8 cellular contexts compared by ENCODE assay signal in the genomic region with DNA sequence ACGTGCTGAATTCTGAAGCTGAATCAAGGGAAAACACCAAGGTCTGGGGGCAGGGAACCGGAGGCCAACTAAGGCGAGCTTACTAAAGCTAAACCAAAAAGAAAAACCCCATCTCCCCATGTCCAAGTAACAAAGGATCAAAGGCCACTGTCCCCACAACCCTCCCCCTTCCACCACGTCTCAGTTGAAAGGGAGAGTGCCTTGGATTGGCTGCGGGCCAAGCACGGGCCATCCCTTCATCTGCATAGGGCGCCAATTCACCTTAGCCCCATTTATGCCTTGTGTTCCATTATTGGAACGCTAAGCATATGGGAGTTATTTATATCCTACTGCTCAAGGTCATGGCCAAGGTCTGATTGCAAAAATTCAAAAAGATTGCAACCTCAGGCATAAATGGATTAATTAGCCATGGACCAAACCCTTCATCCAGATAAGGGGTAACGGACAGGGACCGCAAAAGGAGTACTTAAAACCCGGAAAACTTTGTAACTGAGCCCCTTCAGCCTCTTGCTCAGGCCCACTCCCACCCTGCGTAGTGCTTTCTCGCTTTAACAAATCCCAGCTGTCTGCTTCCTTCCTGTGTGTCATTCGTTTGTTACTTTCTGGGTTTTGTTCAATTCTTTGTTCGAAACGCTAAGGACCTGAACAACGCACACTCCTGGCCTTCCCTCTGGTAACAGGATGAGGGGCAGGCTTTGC. TPM values are rescaled to one million over a fixed set of nuclear protein-coding genes. Genes with fewer than 3 reads are reported as not detected.
DNase-seq lines count a peak whose midpoint lies in the region; ATAC-seq, FAIRE-seq and TF ChIP-seq lines count a peak whose summit lies in the region.

No MANE protein-coding gene starts in this region.

- H3K27ac ChIP-seq in OCI-LY7 (ENCODE audit: low read depth, low read length, poor library complexity, severe bottlenecking) (peak overlapping the region; percentile 72), iPS DF 6.9 (ENCODE audit: low read length) (no peak overlapping the region), small intestine (ENCODE audit: low read depth in 1 of 2, low read length in 1 of 2) (peak overlapping the region; percentile 69 to 79)

- ATAC-seq in GM21737 (IDR thresholded peaks at IDR 0.05; ENCODE audit: unreplicated experiment) = peak; percentile 6
- no peak for ATAC-seq in HG02623 (IDR thresholded peaks at IDR 0.05; ENCODE audit: unreplicated experiment)

- H3K9me2 ChIP-seq in OCI-LY7 (ENCODE audit: insufficient read depth, low read length) = no peaks in the 10 kb centered on the region

- POLR2A ChIA-PET in OCI-LY7 (lab: Charles Lee) = interaction anchor here (0.5 to 3.7 kb wide), 11 partner anchors 8 to 241 kb away, joined by 3 to 23 read pairs (median 6); partner anchors contain the start of gene SLC9A5

- H3K4me1 ChIP-seq in OCI-LY7 (ENCODE audit: insufficient read depth, low read length, poor library complexity, severe bottlenecking) (peaks cover 42% of the 10 kb centered on the region), adipocyte (ENCODE audit: control insufficient read depth, insufficient read depth, low read length) (peaks cover 42% of the 10 kb centered on the region), iPS DF 6.9 (ENCODE audit: control insufficient read depth, insufficient read depth, low read length) (no peaks in the 10 kb centered on the region), small intestine (ENCODE audit: control insufficient read depth in 2 of 2, insufficient read depth in 1 of 2, low read depth in 1 of 2, low read length in 1 of 2) (peaks cover 0 to 7% of the 10 kb centered on the region in 2 donors)

- peak overlapping the region; percentile 99 for H3K9ac ChIP-seq in adipocyte (ENCODE audit: low read length)

- no peaks in the 10 kb centered on the region for H3K9me3 ChIP-seq in OCI-LY7 (ENCODE audit: low read length)
- H3K9me3 ChIP-seq in adipocyte (ENCODE audit: control insufficient read depth, low read length) = no peaks in the 10 kb centered on the region
- no peaks in the 10 kb centered on the region for H3K9me3 ChIP-seq in iPS DF 6.9 (ENCODE audit: control insufficient read depth, insufficient read depth, low read length)
- no peaks in the 10 kb centered on the region for H3K9me3 ChIP-seq in small intestine (ENCODE audit: control insufficient read depth, low read depth)

- DNase-seq in AG09309 (ENCODE audit: low read depth) = no peak
- DNase-seq in OCI-LY7 (ENCODE audit: low spot score) = peak; percentile 72
- DNase-seq in adipocyte (ENCODE audit: low read depth) = no peak
- no peak for DNase-seq in iPS DF 6.9 (ENCODE audit: low read depth, low spot score)
- DNase-seq in small intestine = peak; percentile 69
- no peak for DNase-seq in AG08395 (ENCODE audit: low spot score)

- TSS peak; percentile 91 for BruUV-seq in OCI-LY7 (replicated peaks; lab: Mats Ljungman, UMichigan)

- peak overlapping the region; percentile 95 for H3K4me2 ChIP-seq in OCI-LY7 (ENCODE audit: low read length)

- H3K36me3 ChIP-seq in OCI-LY7 (ENCODE audit: insufficient read depth, low read length) = peaks cover 13% of the 10 kb centered on the region
- H3K36me3 ChIP-seq in adipocyte (ENCODE audit: control insufficient read depth, insufficient read depth, low read length, severe bottlenecking) = no peaks in the 10 kb centered on the region
- H3K36me3 ChIP-seq in iPS DF 6.9 (ENCODE audit: control insufficient read depth, insufficient read depth, low read length) = no peaks in the 10 kb centered on the region
- H3K36me3 ChIP-seq in small intestine (ENCODE audit: control insufficient read depth in 2 of 2, insufficient read depth in 2 of 2, low read length in 2 of 2) = no peaks in the 10 kb centered on the region

- peaks cover 50% of the 10 kb centered on the region; the same call in 1 of the 2 replicates for H3K79me2 ChIP-seq in OCI-LY7 (ENCODE audit: insufficient read depth, low read depth, low read length)

- H3K27me3 ChIP-seq in adipocyte (replicated peaks; ENCODE audit: control insufficient read depth, insufficient read depth, low read length) (no peaks in the 10 kb centered on the region), iPS DF 6.9 (ENCODE audit: control insufficient read depth, insufficient read depth, low read length) (peaks cover under 1% of the 10 kb centered on the region; the same call in 1 of the 2 replicates), small intestine (ENCODE audit: control insufficient read depth in 2 of 2, insufficient read depth in 2 of 2, low read length in 2 of 2) (no peaks in the 10 kb centered on the region)

- FAIRE-seq in small intestine (lab: Jason Lieb, UNC) = no peak

- H3K4me3 ChIP-seq in AG09309 (ENCODE audit: control insufficient read depth, low read depth, low read length) = peak overlapping the region; percentile 46
- peak overlapping the region; percentile 88 for H3K4me3 ChIP-seq in OCI-LY7 (ENCODE audit: low read depth, low read length, poor library complexity, severe bottlenecking)
- peak overlapping the region; percentile 100 for H3K4me3 ChIP-seq in adipocyte (ENCODE audit: low read length)
- H3K4me3 ChIP-seq in iPS DF 6.9 (ENCODE audit: low read length) = peak overlapping the region; percentile 9; the same call in 1 of the 2 replicates
- peak overlapping the region; percentile 28 to 50 for H3K4me3 ChIP-seq in small intestine (ENCODE audit: low read depth in 1 of 2, low read length in 2 of 2)

- H4K20me1 ChIP-seq in OCI-LY7 (ENCODE audit: insufficient read depth, low read length) = no peaks in the 10 kb centered on the region

- no peak for TF ChIP-seq CTCF in AG09309 (IDR thresholded peaks at IDR 0.05; ENCODE audit: control insufficient read depth, insufficient read depth, low read depth, low read length, missing control alignments)
- TF ChIP-seq CTCF in OCI-LY7 (conservative IDR thresholded peaks at IDR 0.05; ENCODE audit: low read length) = peak; percentile 48; the same call in 1 of the 2 replicates

- CTCF ChIA-PET in OCI-LY7 (lab: Charles Lee; ENCODE audit: unreplicated experiment) = interaction anchor here (1.1 to 2.1 kb wide), 4 partner anchors 8 to 39 kb away, joined by 4 to 9 read pairs (median 7); no protein-coding TSS in a partner anchor

- no CpG with 5 or more reads among the region's 17 CpGs for WGBS in iPS DF 6.9 (ENCODE audit: insufficient coverage, insufficient read length)
- WGBS in small intestine, 3 donors = 13 to 19% (median 16%) methylated on average over 17 of the region's 17 CpGs

- intact Hi-C loops in OCI-LY7 (cut with micrococcal nuclease; ENCODE audit: unreplicated experiment) = loop anchor here (1.0 to 2.0 kb wide), 4 partner anchors 8 to 179 kb away; partner anchors contain the start of genes ACD and PARD6A

- peak overlapping the region; percentile 60; the same call in 1 of the 2 replicates for H2AFZ ChIP-seq in OCI-LY7 (ENCODE audit: low read length)

RNA-seq across cellular contexts. Expression of gene ATP6V0D1, which starts 0.8 kb away (rescaled TPM):
- 13.5 and 24.4 TPM in 2 replicates for total RNA-seq in OCI-LY7 (2014; rRNA removed; shearing (Covaris generic))
- total RNA-seq in OCI-LY7 (2022) = 34.0 and 38.0 TPM in 2 replicates
- polyA plus RNA-seq in small intestine = 100 to 1,000 TPM; 120 to 158 (median 154) TPM

RNA-seq across cellular contexts. Expression of gene AGRP, which starts 1.6 kb away (rescaled TPM):
- not detected in 2 replicates for total RNA-seq in OCI-LY7 (2014; rRNA removed; shearing (Covaris generic))
- total RNA-seq in OCI-LY7 (2022) = 0.52 TPM in 1 of 2 replicates, not detected in the other
- under 1 TPM in 1 of 3 donors, not detected in 2; 0.10 TPM for polyA plus RNA-seq in small intestine

RNA-seq across cellular contexts. Expression of gene RIPOR1, which starts 46.9 kb away (rescaled TPM):
- 8.9 and 9.7 TPM in 2 replicates for total RNA-seq in OCI-LY7 (2014; rRNA removed; shearing (Covaris generic))
- total RNA-seq in OCI-LY7 (2022) = 26.4 and 40.2 TPM in 2 replicates
- polyA plus RNA-seq in small intestine = 10 to 100 TPM in 2 of 3 donors, 1 to 10 TPM in 1; 2.9 to 19.1 (median 11.3) TPM

RNA-seq across cellular contexts. Expression of gene HSD11B2, which starts 50.8 kb away (rescaled TPM):
- not detected in 2 replicates for total RNA-seq in OCI-LY7 (2014; rRNA removed; shearing (Covaris generic))
- total RNA-seq in OCI-LY7 (2022) = not detected in 2 replicates
- 100 to 1,000 TPM in 2 of 3 donors, 10 to 100 TPM in 1; 93.7 to 166 (median 129) TPM for polyA plus RNA-seq in small intestine

Comparison
In these comparisons a context has a peak if more than half of its experiments do, and no peak if none do; other contexts are left out.
1. DNase-seq: peak in OCI-LY7 (single experiment) and small intestine (single experiment); none in AG09309 (single experiment), adipocyte (single experiment), iPS DF 6.9 (single experiment) and AG08395 (single experiment).
2. H3K4me3 ChIP-seq: peak in every context shown above with its lines; median percentile 100 in adipocyte; 88 in OCI-LY7; 46 in AG09309; 39 in small intestine; 9 in iPS DF 6.9.